ENCODE assay signal across 9 cellular contexts in genomic region chrX:154735695-154736393, GRCh38. TPM values are rescaled to one million over a fixed set of nuclear protein-coding genes. Genes with fewer than 3 reads are reported as not detected.
DNase-seq lines count a peak whose midpoint lies in the region; ATAC-seq and TF ChIP-seq lines count a peak whose summit lies in the region.
"Had no signal": no experiment of that assay in that cellular context is flagged by ENCODE, and none has a peak within 500 bp of the region (broad histone marks: within the 10 kb centered on the region; RNA-seq: fewer than 3 reads in every experiment).

No MANE protein-coding gene starts in this region.

- H3K36me3 ChIP-seq in heart right ventricle (no peaks in the 10 kb centered on the region), OCI-LY7 (ENCODE audit: insufficient read depth, low read length) (no peaks in the 10 kb centered on the region), HAP-1 (replicated peaks) (no peaks in the 10 kb centered on the region)

- H3K36me3 Mint-ChIP-seq in activated naive CD8-positive, alpha-beta T cell treated with anti-CD3 and anti-CD28 coated beads, Interleukin-2, amount 10 ng/mL, durations not matched to agents 7 days and 5 days: peaks cover 10% of the 10 kb centered on the region

- H3K9me3 ChIP-seq in heart right ventricle: no peaks in the 10 kb centered on the region
- no peaks in the 10 kb centered on the region for H3K9me3 ChIP-seq in OCI-LY7 (ENCODE audit: low read length)
- H3K9me3 ChIP-seq in HAP-1: no peaks in the 10 kb centered on the region

- peak overlapping the region in 1 of 10 donors; percentile 15 for H3K4me3 ChIP-seq in heart right ventricle
- no peak overlapping the region for H3K4me3 ChIP-seq in skeletal muscle cell (ENCODE audit: low read depth, low read length)
- H3K4me3 ChIP-seq in OCI-LY7 (ENCODE audit: low read depth, low read length, poor library complexity, severe bottlenecking): no peak overlapping the region
- no peak overlapping the region for H3K4me3 ChIP-seq in HAP-1

- POLR2A ChIA-PET in activated naive CD8-positive, alpha-beta T cell treated with anti-CD3 and anti-CD28 coated beads, Interleukin-2, amount 10 ng/mL, durations not matched to agents 7 days and 5 days (lab: Charles Lee): interaction anchor here (0.6 kb wide), 1 partner anchor 15 kb away, joined by 3 read pairs; the partner anchor contains the start of gene GAB3
- POLR2A ChIA-PET in OCI-LY7 (lab: Charles Lee): no interaction called here

- H3K27ac Mint-ChIP-seq in activated naive CD8-positive, alpha-beta T cell treated with anti-CD3 and anti-CD28 coated beads, Interleukin-2, amount 10 ng/mL, durations not matched to agents 7 days and 5 days: peak overlapping the region; percentile 96

- no peaks in the 10 kb centered on the region for H4K20me1 ChIP-seq in OCI-LY7 (ENCODE audit: insufficient read depth, low read length)

- TF ChIP-seq CTCF in heart right ventricle (IDR thresholded peaks at IDR 0.05) (no peak), OCI-LY7 (conservative IDR thresholded peaks at IDR 0.05; ENCODE audit: low read length) (no peak)

- H3K27me3 Mint-ChIP-seq in activated naive CD8-positive, alpha-beta T cell treated with anti-CD3 and anti-CD28 coated beads, Interleukin-2, amount 10 ng/mL, durations not matched to agents 7 days and 5 days: no peaks in the 10 kb centered on the region

- no peak overlapping the region for H2AFZ ChIP-seq in OCI-LY7 (ENCODE audit: low read length)

- H3K4me3 Mint-ChIP-seq in activated naive CD8-positive, alpha-beta T cell treated with anti-CD3 and anti-CD28 coated beads, Interleukin-2, amount 10 ng/mL, durations not matched to agents 7 days and 5 days: peak overlapping the region; percentile 73

- in situ Hi-C loops in HAP-1 (cut with MboI; ENCODE audit: low sequenced_read_pairs): loop anchor here (25.0 kb wide), 1 partner anchor 149 kb away; the partner anchor contains the start of gene CTAG1A

- CTCF ChIA-PET in OCI-LY7 (lab: Charles Lee; ENCODE audit: unreplicated experiment): no interaction called here

- intact Hi-C loops in heart right ventricle (cut with DNase I): no loop called here
- intact Hi-C loops in OCI-LY7 (cut with micrococcal nuclease; ENCODE audit: unreplicated experiment): no loop called here

- no peak for ATAC-seq in activated naive CD8-positive, alpha-beta T cell treated with anti-CD3 and anti-CD28 coated beads, Interleukin-2, amount 10 ng/mL, durations not matched to agents 7 days and 5 days (ENCODE audit: low read depth)
- ATAC-seq in heart right ventricle: peak; percentile 35 to 87 (median 80)

- DNase-seq in GM04503 (ENCODE audit: low read depth) (peak; percentile 71), heart right ventricle (peak; percentile 57 to 69), skeletal muscle cell (ENCODE audit: low read depth) (peak; percentile 91), OCI-LY7 (ENCODE audit: low spot score) (no peak), NCI-H1092 (lab: John Stamatoyannopoulos, UW) (no peak), HAP-1 (ENCODE audit: low spot score in 2 of 2) (no peak)
- DNase-seq in activated naive CD8-positive, alpha-beta T cell treated with anti-CD3 and anti-CD28 coated beads, Interleukin-2, amount 10 ng/mL, durations not matched to agents 7 days and 5 days: no peak
- DNase-seq in stimulated activated CD4-positive, alpha-beta T cell treated with anti-CD3 and anti-CD28 coated beads, Interleukin-2, amount 100 ng/mL, for 48 hours: no peak
- DNase-seq: NCI-H446 had no signal

- H3K79me2 ChIP-seq in OCI-LY7 (ENCODE audit: insufficient read depth, low read depth, low read length): no peaks in the 10 kb centered on the region

- H3K27me3 ChIP-seq in heart right ventricle (no peaks in the 10 kb centered on the region), HAP-1 (ENCODE audit: low read depth) (no peaks in the 10 kb centered on the region; the same call in 1 of the 2 replicates)

- H3K4me2 ChIP-seq in OCI-LY7 (ENCODE audit: low read length): no peak overlapping the region

- H3K4me1 ChIP-seq in heart right ventricle (peaks cover 24 to 88% (median 80%) of the 10 kb centered on the region in 9 donors), OCI-LY7 (ENCODE audit: insufficient read depth, low read length, poor library complexity, severe bottlenecking) (no peaks in the 10 kb centered on the region), HAP-1 (peaks cover 8% of the 10 kb centered on the region)

- H3K9me3 Mint-ChIP-seq in activated naive CD8-positive, alpha-beta T cell treated with anti-CD3 and anti-CD28 coated beads, Interleukin-2, amount 10 ng/mL, durations not matched to agents 7 days and 5 days: no peaks in the 10 kb centered on the region

- no peaks in the 10 kb centered on the region for H3K9me2 ChIP-seq in OCI-LY7 (ENCODE audit: insufficient read depth, low read length)

- peak overlapping the region; percentile 64 to 90 (median 81) for H3K27ac ChIP-seq in heart right ventricle
- no peak overlapping the region for H3K27ac ChIP-seq in OCI-LY7 (ENCODE audit: low read depth, low read length, poor library complexity, severe bottlenecking)

- WGBS in heart right ventricle, 2 donors: 42 to 46% methylated on average over 7 of the region's 7 CpGs

- H3K4me1 Mint-ChIP-seq in activated naive CD8-positive, alpha-beta T cell treated with anti-CD3 and anti-CD28 coated beads, Interleukin-2, amount 10 ng/mL, durations not matched to agents 7 days and 5 days: peaks cover 87% of the 10 kb centered on the region

- no TSS peak for BruUV-seq in OCI-LY7 (replicated peaks; lab: Mats Ljungman, UMichigan)

RNA-seq across cellular contexts. Expression of gene GAB3, which starts 15.0 kb away (rescaled TPM):
- 10 to 100 TPM; 17.7 to 18.7 TPM for total RNA-seq in activated naive CD8-positive, alpha-beta T cell treated with anti-CD3 and anti-CD28 coated beads, Interleukin-2, amount 10 ng/mL, durations not matched to agents 7 days and 5 days
- total RNA-seq in heart right ventricle: 10 to 100 TPM; 13.6 to 32.1 (median 22.0) TPM
- polyA plus RNA-seq in heart right ventricle: 10 to 100 TPM in 1 of 2 donors, 1 to 10 TPM in 1; 5.9 to 25.2 TPM
- 0.09 TPM in 1 of 2 replicates, not detected in the other for total RNA-seq in OCI-LY7 (2014; rRNA removed; shearing (Covaris generic))
- total RNA-seq in OCI-LY7 (2022): 0.38 and 0.53 TPM in 2 replicates

RNA-seq across cellular contexts. Expression of gene DKC1, which starts 26.8 kb away (rescaled TPM):
- 10 to 100 TPM; 67.2 to 70.5 TPM for total RNA-seq in activated naive CD8-positive, alpha-beta T cell treated with anti-CD3 and anti-CD28 coated beads, Interleukin-2, amount 10 ng/mL, durations not matched to agents 7 days and 5 days
- total RNA-seq in heart right ventricle (10 to 100 TPM; 18.8 to 31.9 (median 26.6) TPM), OCI-LY7 (2022) (134 and 138 TPM in 2 replicates)
- polyA plus RNA-seq in heart right ventricle: 10 to 100 TPM; 25.0 to 25.5 TPM
- 67.7 and 93.3 TPM in 2 replicates for total RNA-seq in OCI-LY7 (2014; rRNA removed; shearing (Covaris generic))

Comparison
In these comparisons a context has a peak if more than half of its experiments do, and no peak if none do; other contexts are left out.
1. DNase-seq: peak in GM04503 (single experiment), heart right ventricle (2 of 2) and skeletal muscle cell (single experiment); none in activated naive CD8-positive, alpha-beta T cell treated with anti-CD3 and anti-CD28 coated beads, Interleukin-2, amount 10 ng/mL, durations not matched to agents 7 days and 5 days (single experiment), OCI-LY7 (single experiment), NCI-H1092 (single experiment), stimulated activated CD4-positive, alpha-beta T cell treated with anti-CD3 and anti-CD28 coated beads, Interleukin-2, amount 100 ng/mL, for 48 hours (0 of 2) and HAP-1 (0 of 2).
2. RNA of gene GAB3, which starts 15.0 kb away (total RNA-seq): 13.6 to 32.1 TPM in heart right ventricle and 17.7 to 18.7 TPM in activated naive CD8-positive, alpha-beta T cell treated with anti-CD3 and anti-CD28 coated beads, Interleukin-2, amount 10 ng/mL, durations not matched to agents 7 days and 5 days; 0.09 to 0.53 TPM in OCI-LY7; every median in the first group is over 4 times any median in the second.